Comparison of ENCODE assay signal across 23 cellular contexts in genomic region chr2:52117299-52117698, GRCh38.
A peak's percentile ranks its signal among the peaks of the same experiment; 100 is the strongest.
DNase-seq lines count a peak whose midpoint lies in the region; ATAC-seq, FAIRE-seq and TF ChIP-seq lines count a peak whose summit lies in the region.
"Had no signal": no experiment of that assay in that cellular context is flagged by ENCODE, and none has a peak within 500 bp of the region (broad histone marks: within the 10 kb centered on the region; RNA-seq: fewer than 3 reads in every experiment).

No MANE protein-coding gene starts in this region.

- H3K9me3 ChIP-seq in astrocyte (ENCODE audit: insufficient read depth, low read depth, low read length) = no peaks in the 10 kb centered on the region
- no peaks in the 10 kb centered on the region for H3K9me3 ChIP-seq in CD8-positive, alpha-beta T cell (ENCODE audit: low read length)
- H3K9me3 ChIP-seq: prostate gland had no signal

- no peaks in the 10 kb centered on the region for H3K27me3 Mint-ChIP-seq in astrocyte (ENCODE audit: low read depth, unreplicated experiment)
- H3K27me3 Mint-ChIP-seq in CD8-positive, alpha-beta T cell (ENCODE audit: low read depth) = no peaks in the 10 kb centered on the region
- H3K27me3 Mint-ChIP-seq: brain; naive thymus-derived CD4-positive, alpha-beta T cell; stimulated activated naive CD8-positive, alpha-beta T cell treated with anti-CD3 and anti-CD28 coated beads, Interleukin-15, Interleukin-2, amounts not matched to agents 100 ng/mL and 50 ng/mL, for 24 hours had no signal

- H3K36me3 ChIP-seq in ACC112 (ENCODE audit: insufficient read depth, low read length) (no peaks in the 10 kb centered on the region), astrocyte (ENCODE audit: insufficient read depth, low read length) (no peaks in the 10 kb centered on the region)
- no peaks in the 10 kb centered on the region for H3K36me3 ChIP-seq in CD8-positive, alpha-beta T cell (ENCODE audit: insufficient read depth, low read length)
- H3K36me3 ChIP-seq: prostate gland had no signal

- no peaks in the 10 kb centered on the region for H3K79me2 ChIP-seq in ACC112 (ENCODE audit: control insufficient read depth, insufficient read depth, low read length, unreplicated experiment)
- no peaks in the 10 kb centered on the region for H3K79me2 ChIP-seq in astrocyte (ENCODE audit: insufficient read depth, low read length)

- H3K27ac ChIP-seq in ACC112 (ENCODE audit: low read depth, low read length) (peak overlapping the region; percentile 72), astrocyte (ENCODE audit: low read depth, low read length) (no peak overlapping the region)
- H3K27ac ChIP-seq in CD8-positive, alpha-beta T cell (ENCODE audit: low read depth, low read length) = no peak overlapping the region
- H3K27ac ChIP-seq: A549, prostate gland had no signal

- no peak for ATAC-seq in CD8-positive, alpha-beta T cell
- ATAC-seq: A549; left ventricle myocardium superior; naive thymus-derived CD4-positive, alpha-beta T cell had no signal

- peak overlapping the region; percentile 2 for H2AFZ ChIP-seq in ACC112 (ENCODE audit: low read length, unreplicated experiment)
- H2AFZ ChIP-seq in astrocyte (ENCODE audit: low read depth, low read length) = no peak overlapping the region

- H3K4me1 Mint-ChIP-seq in astrocyte (ENCODE audit: low read depth, unreplicated experiment) = peaks cover 21% of the 10 kb centered on the region
- no peaks in the 10 kb centered on the region for H3K4me1 Mint-ChIP-seq in CD8-positive, alpha-beta T cell (ENCODE audit: low read depth)
- H3K4me1 Mint-ChIP-seq: naive thymus-derived CD4-positive, alpha-beta T cell had no signal

- H3K27ac Mint-ChIP-seq in astrocyte (ENCODE audit: unreplicated experiment) = peak overlapping the region; percentile 98
- H3K27ac Mint-ChIP-seq in CD8-positive, alpha-beta T cell = no peak overlapping the region
- H3K27ac Mint-ChIP-seq: brain; naive thymus-derived CD4-positive, alpha-beta T cell; stimulated activated naive CD8-positive, alpha-beta T cell treated with anti-CD3 and anti-CD28 coated beads, Interleukin-15, Interleukin-2, amounts not matched to agents 100 ng/mL and 50 ng/mL, for 24 hours; T-helper 2 cell treated with Interferon-gamma antibody and Interleukin-4, amounts not matched to agents 5 μg/mL and 100 μg/mL, for 36 hours had no signal

- H3K4me2 ChIP-seq in astrocyte (ENCODE audit: low read length) = no peak overlapping the region
- H3K4me2 ChIP-seq: A549 had no signal

- no peaks in the 10 kb centered on the region for H3K9me3 Mint-ChIP-seq in astrocyte (ENCODE audit: unreplicated experiment)
- H3K9me3 Mint-ChIP-seq in CD8-positive, alpha-beta T cell = peaks cover 11% of the 10 kb centered on the region

- TF ChIP-seq CTCF in astrocyte (IDR thresholded peaks at IDR 0.05; ENCODE audit: insufficient read depth, low read depth, low read length) (no peak), fibroblast of villous mesenchyme (IDR thresholded peaks at IDR 0.05; ENCODE audit: insufficient read depth, low read depth, low read length) (no peak)
- no peak for TF ChIP-seq CTCF in CD8-positive, alpha-beta T cell (IDR thresholded peaks at IDR 0.05)

- POLR2A ChIA-PET in CD8-positive, alpha-beta T cell (lab: Charles Lee) = no interaction called here

- no peaks in the 10 kb centered on the region for H4K20me1 ChIP-seq in astrocyte (ENCODE audit: insufficient read depth, low read length)

- CTCF ChIA-PET in CD8-positive, alpha-beta T cell (lab: Charles Lee) = no interaction called here

- H3K27me3 ChIP-seq in ACC112 (ENCODE audit: insufficient read depth, low read length) = no peaks in the 10 kb centered on the region
- no peaks in the 10 kb centered on the region for H3K27me3 ChIP-seq in astrocyte (ENCODE audit: insufficient read depth, low read length)
- H3K27me3 ChIP-seq in CD8-positive, alpha-beta T cell (ENCODE audit: insufficient read depth, low read length) = no peaks in the 10 kb centered on the region

- intact Hi-C loops in CD8-positive, alpha-beta T cell (cut with DNase I, micrococcal nuclease) = no loop called here

- H3K4me3 ChIP-seq in ACC112 (ENCODE audit: low read depth, low read length) = peak overlapping the region; percentile 18; the same call in 1 of the 2 replicates
- H3K4me3 ChIP-seq in astrocyte (ENCODE audit: insufficient read depth, low read depth, low read length) = no peak overlapping the region
- H3K4me3 ChIP-seq in fibroblast of villous mesenchyme (ENCODE audit: low read depth, low read length) = no peak overlapping the region
- H3K4me3 ChIP-seq in CD8-positive, alpha-beta T cell (ENCODE audit: low read depth, low read length) = no peak overlapping the region
- H3K4me3 ChIP-seq: A549, prostate gland had no signal

- no peaks in the 10 kb centered on the region for H3K36me3 Mint-ChIP-seq in astrocyte (ENCODE audit: low read depth, unreplicated experiment)
- no peaks in the 10 kb centered on the region for H3K36me3 Mint-ChIP-seq in CD8-positive, alpha-beta T cell
- H3K36me3 Mint-ChIP-seq: brain; naive thymus-derived CD4-positive, alpha-beta T cell had no signal

- no peak overlapping the region for H3K9ac ChIP-seq in astrocyte (ENCODE audit: low read length)

- FAIRE-seq in astrocyte (lab: Jason Lieb, UNC) = no peak

- H3K4me1 ChIP-seq in ACC112 (ENCODE audit: control insufficient read depth, insufficient read depth, low read length, unreplicated experiment) (peaks cover 33% of the 10 kb centered on the region), astrocyte (ENCODE audit: insufficient read depth, low read length) (no peaks in the 10 kb centered on the region)
- no peaks in the 10 kb centered on the region for H3K4me1 ChIP-seq in CD8-positive, alpha-beta T cell (ENCODE audit: insufficient read depth, low read length)
- H3K4me1 ChIP-seq: A549, prostate gland had no signal

- H3K4me3 Mint-ChIP-seq in astrocyte (ENCODE audit: unreplicated experiment) = no peak overlapping the region
- no peak overlapping the region for H3K4me3 Mint-ChIP-seq in CD8-positive, alpha-beta T cell
- H3K4me3 Mint-ChIP-seq: brain; naive thymus-derived CD4-positive, alpha-beta T cell; stimulated activated naive CD8-positive, alpha-beta T cell treated with anti-CD3 and anti-CD28 coated beads, Interleukin-15, Interleukin-2, amounts not matched to agents 100 ng/mL and 50 ng/mL, for 24 hours; T-helper 2 cell treated with Interferon-gamma antibody and Interleukin-4, amounts not matched to agents 5 μg/mL and 100 μg/mL, for 36 hours had no signal

- DNase-seq in LoVo (ENCODE audit: low spot score) (peak; percentile 36), astrocyte (ENCODE audit: low read depth) (peak; percentile 24), fibroblast of villous mesenchyme (ENCODE audit: low read depth) (peak; percentile 3), iPS-NIHi7 (ENCODE audit: extremely low spot score) (no peak), mucosa of gallbladder (ENCODE audit: low spot score) (no peak)
- DNase-seq in CD8-positive, alpha-beta T cell = no peak
- no peak for DNase-seq in stimulated activated CD4-positive, alpha-beta T cell treated with anti-CD3 and anti-CD28 coated beads, Interleukin-1b, Interleukin-23, amount 100 ng/mL, for 48 hours
- DNase-seq: activated CD4-positive, CD25-positive, alpha-beta regulatory T cell treated with anti-CD3 and anti-CD28 coated beads, Interleukin-2, amount 50 U/mL, for 72 hours; activated CD8-positive, alpha-beta memory T cell treated with anti-CD3 and anti-CD28 coated beads, Interleukin-2, amount 50 U/mL, for 4 hours; activated naive CD4-positive, alpha-beta T cell; DND-41; foreskin melanocyte; left ventricle myocardium superior; naive thymus-derived CD4-positive, alpha-beta T cell; NCI-H1092 treated with DMSO at 0.1 percent for 48 hours; NCI-H82; SHP77 had no signal

Comparison
In these comparisons a context has a peak if more than half of its experiments do, and no peak if none do; other contexts are left out.
1. DNase-seq: peak in LoVo (single experiment), astrocyte (single experiment) and fibroblast of villous mesenchyme (single experiment); none in iPS-NIHi7 (single experiment), mucosa of gallbladder (single experiment), CD8-positive, alpha-beta T cell (0 of 7) and stimulated activated CD4-positive, alpha-beta T cell treated with anti-CD3 and anti-CD28 coated beads, Interleukin-1b, Interleukin-23, amount 100 ng/mL, for 48 hours (single experiment).